ENCODE assay signal across 24 cellular contexts in genomic region chr21:43912910-43913309, GRCh38.
"Had no signal": no experiment of that assay in that cellular context is flagged by ENCODE, and none has a peak within 500 bp of the region (broad histone marks: within the 10 kb centered on the region; RNA-seq: fewer than 3 reads in every experiment).

No MANE protein-coding gene starts in this region.

- ATAC-seq: activated T-cell treated with anti-CD3 and anti-CD28 coated beads, Interleukin-2, amount 50 U/mL, for 4 hours; Panc1 had no signal

- H3K27me3 Mint-ChIP-seq: activated CD4-positive, alpha-beta memory T cell treated with anti-CD3 and anti-CD28 coated beads for 36 hours; activated CD4-positive, alpha-beta T cell treated with anti-CD3 and anti-CD28 coated beads, Interleukin-2, amount 10 ng/mL, durations not matched to agents 7 days and 5 days; activated naive CD8-positive, alpha-beta T cell; brain had no signal

- FAIRE-seq: astrocyte had no signal

- H3K4me3 Mint-ChIP-seq: activated CD4-positive, alpha-beta memory T cell treated with anti-CD3 and anti-CD28 coated beads for 36 hours; activated CD4-positive, alpha-beta T cell treated with anti-CD3 and anti-CD28 coated beads, Interleukin-2, amount 10 ng/mL, durations not matched to agents 7 days and 5 days; activated naive CD4-positive, alpha-beta T cell treated with anti-CD3 and anti-CD28 coated beads for 36 hours; activated naive CD8-positive, alpha-beta T cell; activated T-cell treated with anti-CD3 and anti-CD28 coated beads, Interleukin-2, amount 50 U/mL, for 4 hours; brain had no signal

- H3K36me3 ChIP-seq: SJCRH30 had no signal

- H3K4me3 ChIP-seq: SJCRH30 had no signal

- H3K4me1 ChIP-seq: SJCRH30 had no signal

- H3K9me3 ChIP-seq: SJCRH30, SK-N-SH had no signal

- H3K27me3 ChIP-seq: SJCRH30 had no signal

- H3K27ac ChIP-seq: RWPE1, SJCRH30, VCaP had no signal

- H3K27ac Mint-ChIP-seq: activated CD4-positive, alpha-beta memory T cell treated with anti-CD3 and anti-CD28 coated beads for 36 hours; activated CD4-positive, alpha-beta T cell treated with anti-CD3 and anti-CD28 coated beads, Interleukin-2, amount 10 ng/mL, durations not matched to agents 7 days and 5 days; activated naive CD4-positive, alpha-beta T cell treated with anti-CD3 and anti-CD28 coated beads for 36 hours; activated naive CD8-positive, alpha-beta T cell had no signal

- DNase-seq: activated CD4-positive, alpha-beta memory T cell treated with anti-CD3 and anti-CD28 coated beads for 36 hours; activated CD4-positive, alpha-beta T cell treated with anti-CD3 and anti-CD28 coated beads, Interleukin-2, amount 10 ng/mL, durations not matched to agents 7 days and 5 days; activated CD4-positive, CD25-positive, alpha-beta regulatory T cell; activated CD8-positive, alpha-beta memory T cell treated with anti-CD3 and anti-CD28 coated beads for 24 hours; activated gamma-delta T cell; activated naive CD4-positive, alpha-beta T cell treated with anti-CD3 and anti-CD28 coated beads for 36 hours; activated T-cell treated with anti-CD3 and anti-CD28 coated beads, Interleukin-2, amount 50 U/mL, for 4 hours; amygdala; NCI-H1048; NCI-H1694; NCI-H2029; NCI-H345; NCI-H510A; NCI-H82; Right ventricle myocardium superior; SJCRH30; SK-N-SH; T-helper 1 cell had no signal
